ENCODE assay signal across 1 cellular context in the genomic region with DNA sequence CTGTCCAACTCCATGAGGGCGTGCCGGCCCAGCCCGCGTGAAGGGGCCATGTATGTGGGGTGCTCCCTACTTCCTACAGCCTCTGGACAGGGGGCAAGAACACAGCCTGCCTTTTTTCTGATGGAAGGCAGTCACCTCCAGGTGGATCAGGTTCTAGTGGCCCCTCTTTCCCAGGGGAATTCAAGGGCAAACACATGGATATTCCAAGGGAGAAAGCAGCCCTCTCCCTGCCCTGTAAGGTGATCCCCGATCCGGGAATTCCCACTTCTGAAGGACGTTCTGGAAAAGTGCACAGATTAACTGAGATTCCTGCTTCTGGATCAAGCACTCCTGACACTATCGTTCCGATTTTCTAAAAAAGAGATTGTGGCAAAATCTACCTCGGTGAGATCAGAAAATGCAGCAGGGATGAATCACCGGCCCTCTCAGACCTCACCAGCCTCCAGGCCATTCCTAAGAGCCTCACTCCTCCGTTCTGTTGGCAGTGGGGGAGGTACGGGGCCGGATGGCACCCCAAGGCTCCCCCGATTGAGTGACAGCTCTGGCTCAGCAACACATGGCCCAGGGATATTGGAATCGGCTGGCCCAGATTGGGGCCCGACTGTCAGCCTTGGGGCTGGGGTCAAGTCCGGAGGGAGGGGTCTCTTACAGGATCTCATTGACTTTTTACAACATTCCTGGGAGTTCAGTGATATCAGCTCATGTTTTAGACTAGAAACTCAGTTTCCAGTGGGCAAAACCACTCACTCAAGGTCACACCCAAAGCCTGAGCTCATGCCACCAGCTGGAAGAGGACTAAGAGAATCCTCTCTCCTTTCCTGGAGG.
TF ChIP-seq lines count a peak whose summit lies in the region.

No MANE protein-coding gene starts in this region.

TF ChIP-seq in HepG2, 621 proteins besides CTCF, POLR2A, EP300 and RAD21 (continued from another document and continues in another):
- TF ChIP-seq, protein P1, sequence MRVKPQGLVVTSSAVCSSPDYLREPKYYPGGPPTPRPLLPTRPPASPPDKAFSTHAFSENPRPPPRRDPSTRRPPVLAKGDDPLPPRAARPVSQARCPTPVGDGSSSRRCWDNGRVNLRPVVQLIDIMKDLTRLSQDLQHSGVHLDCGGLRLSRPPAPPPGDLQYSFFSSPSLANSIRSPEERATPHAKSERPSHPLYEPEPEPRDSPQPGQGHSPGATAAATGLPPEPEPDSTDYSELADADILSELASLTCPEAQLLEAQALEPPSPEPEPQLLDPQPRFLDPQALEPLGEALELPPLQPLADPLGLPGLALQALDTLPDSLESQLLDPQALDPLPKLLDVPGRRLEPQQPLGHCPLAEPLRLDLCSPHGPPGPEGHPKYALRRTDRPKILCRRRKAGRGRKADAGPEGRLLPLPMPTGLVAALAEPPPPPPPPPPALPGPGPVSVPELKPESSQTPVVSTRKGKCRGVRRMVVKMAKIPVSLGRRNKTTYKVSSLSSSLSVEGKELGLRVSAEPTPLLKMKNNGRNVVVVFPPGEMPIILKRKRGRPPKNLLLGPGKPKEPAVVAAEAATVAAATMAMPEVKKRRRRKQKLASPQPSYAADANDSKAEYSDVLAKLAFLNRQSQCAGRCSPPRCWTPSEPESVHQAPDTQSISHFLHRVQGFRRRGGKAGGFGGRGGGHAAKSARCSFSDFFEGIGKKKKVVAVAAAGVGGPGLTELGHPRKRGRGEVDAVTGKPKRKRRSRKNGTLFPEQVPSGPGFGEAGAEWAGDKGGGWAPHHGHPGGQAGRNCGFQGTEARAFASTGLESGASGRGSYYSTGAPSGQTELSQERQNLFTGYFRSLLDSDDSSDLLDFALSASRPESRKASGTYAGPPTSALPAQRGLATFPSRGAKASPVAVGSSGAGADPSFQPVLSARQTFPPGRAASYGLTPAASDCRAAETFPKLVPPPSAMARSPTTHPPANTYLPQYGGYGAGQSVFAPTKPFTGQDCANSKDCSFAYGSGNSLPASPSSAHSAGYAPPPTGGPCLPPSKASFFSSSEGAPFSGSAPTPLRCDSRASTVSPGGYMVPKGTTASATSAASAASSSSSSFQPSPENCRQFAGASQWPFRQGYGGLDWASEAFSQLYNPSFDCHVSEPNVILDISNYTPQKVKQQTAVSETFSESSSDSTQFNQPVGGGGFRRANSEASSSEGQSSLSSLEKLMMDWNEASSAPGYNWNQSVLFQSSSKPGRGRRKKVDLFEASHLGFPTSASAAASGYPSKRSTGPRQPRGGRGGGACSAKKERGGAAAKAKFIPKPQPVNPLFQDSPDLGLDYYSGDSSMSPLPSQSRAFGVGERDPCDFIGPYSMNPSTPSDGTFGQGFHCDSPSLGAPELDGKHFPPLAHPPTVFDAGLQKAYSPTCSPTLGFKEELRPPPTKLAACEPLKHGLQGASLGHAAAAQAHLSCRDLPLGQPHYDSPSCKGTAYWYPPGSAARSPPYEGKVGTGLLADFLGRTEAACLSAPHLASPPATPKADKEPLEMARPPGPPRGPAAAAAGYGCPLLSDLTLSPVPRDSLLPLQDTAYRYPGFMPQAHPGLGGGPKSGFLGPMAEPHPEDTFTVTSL (CRISPR knock-in tag; IDR thresholded peaks at IDR 0.05; ENCODE audit: borderline replicate concordance), result no peak
- 0 out of 2 replicates have a peak, but pooled peaks have one; percentile 31 for TF ChIP-seq NFATC3 (CRISPR knock-in tag; IDR thresholded peaks at IDR 0.05)
- TF ChIP-seq POGZ (CRISPR knock-in tag; IDR thresholded peaks at IDR 0.05), result no peak
- TF ChIP-seq AGO1 (IDR thresholded peaks at IDR 0.05; ENCODE audit: low read depth, low read length, poor library complexity, severe bottlenecking), result no peak
- TF ChIP-seq, protein P2, sequence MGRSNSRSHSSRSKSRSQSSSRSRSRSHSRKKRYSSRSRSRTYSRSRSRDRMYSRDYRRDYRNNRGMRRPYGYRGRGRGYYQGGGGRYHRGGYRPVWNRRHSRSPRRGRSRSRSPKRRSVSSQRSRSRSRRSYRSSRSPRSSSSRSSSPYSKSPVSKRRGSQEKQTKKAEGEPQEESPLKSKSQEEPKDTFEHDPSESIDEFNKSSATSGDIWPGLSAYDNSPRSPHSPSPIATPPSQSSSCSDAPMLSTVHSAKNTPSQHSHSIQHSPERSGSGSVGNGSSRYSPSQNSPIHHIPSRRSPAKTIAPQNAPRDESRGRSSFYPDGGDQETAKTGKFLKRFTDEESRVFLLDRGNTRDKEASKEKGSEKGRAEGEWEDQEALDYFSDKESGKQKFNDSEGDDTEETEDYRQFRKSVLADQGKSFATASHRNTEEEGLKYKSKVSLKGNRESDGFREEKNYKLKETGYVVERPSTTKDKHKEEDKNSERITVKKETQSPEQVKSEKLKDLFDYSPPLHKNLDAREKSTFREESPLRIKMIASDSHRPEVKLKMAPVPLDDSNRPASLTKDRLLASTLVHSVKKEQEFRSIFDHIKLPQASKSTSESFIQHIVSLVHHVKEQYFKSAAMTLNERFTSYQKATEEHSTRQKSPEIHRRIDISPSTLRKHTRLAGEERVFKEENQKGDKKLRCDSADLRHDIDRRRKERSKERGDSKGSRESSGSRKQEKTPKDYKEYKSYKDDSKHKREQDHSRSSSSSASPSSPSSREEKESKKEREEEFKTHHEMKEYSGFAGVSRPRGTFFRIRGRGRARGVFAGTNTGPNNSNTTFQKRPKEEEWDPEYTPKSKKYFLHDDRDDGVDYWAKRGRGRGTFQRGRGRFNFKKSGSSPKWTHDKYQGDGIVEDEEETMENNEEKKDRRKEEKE (IDR thresholded peaks at IDR 0.05), result no peak
- TF ChIP-seq JDP2 (CRISPR knock-in tag; IDR thresholded peaks at IDR 0.05; ENCODE audit: borderline replicate concordance), result no peak
- TF ChIP-seq NCOA1 (CRISPR knock-in tag; IDR thresholded peaks at IDR 0.05), result peak; percentile 60; the same call in 1 of the 2 replicates
- no peak for TF ChIP-seq TMF1 (CRISPR knock-in tag; IDR thresholded peaks at IDR 0.05; ENCODE audit: low read depth)
- TF ChIP-seq, protein P3, sequence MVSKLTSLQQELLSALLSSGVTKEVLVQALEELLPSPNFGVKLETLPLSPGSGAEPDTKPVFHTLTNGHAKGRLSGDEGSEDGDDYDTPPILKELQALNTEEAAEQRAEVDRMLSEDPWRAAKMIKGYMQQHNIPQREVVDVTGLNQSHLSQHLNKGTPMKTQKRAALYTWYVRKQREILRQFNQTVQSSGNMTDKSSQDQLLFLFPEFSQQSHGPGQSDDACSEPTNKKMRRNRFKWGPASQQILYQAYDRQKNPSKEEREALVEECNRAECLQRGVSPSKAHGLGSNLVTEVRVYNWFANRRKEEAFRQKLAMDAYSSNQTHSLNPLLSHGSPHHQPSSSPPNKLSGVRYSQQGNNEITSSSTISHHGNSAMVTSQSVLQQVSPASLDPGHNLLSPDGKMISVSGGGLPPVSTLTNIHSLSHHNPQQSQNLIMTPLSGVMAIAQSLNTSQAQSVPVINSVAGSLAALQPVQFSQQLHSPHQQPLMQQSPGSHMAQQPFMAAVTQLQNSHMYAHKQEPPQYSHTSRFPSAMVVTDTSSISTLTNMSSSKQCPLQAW (CRISPR knock-in tag; IDR thresholded peaks at IDR 0.05), result 0 out of 2 replicates have a peak, but pooled peaks have one; percentile 19
- TF ChIP-seq, protein P4, sequence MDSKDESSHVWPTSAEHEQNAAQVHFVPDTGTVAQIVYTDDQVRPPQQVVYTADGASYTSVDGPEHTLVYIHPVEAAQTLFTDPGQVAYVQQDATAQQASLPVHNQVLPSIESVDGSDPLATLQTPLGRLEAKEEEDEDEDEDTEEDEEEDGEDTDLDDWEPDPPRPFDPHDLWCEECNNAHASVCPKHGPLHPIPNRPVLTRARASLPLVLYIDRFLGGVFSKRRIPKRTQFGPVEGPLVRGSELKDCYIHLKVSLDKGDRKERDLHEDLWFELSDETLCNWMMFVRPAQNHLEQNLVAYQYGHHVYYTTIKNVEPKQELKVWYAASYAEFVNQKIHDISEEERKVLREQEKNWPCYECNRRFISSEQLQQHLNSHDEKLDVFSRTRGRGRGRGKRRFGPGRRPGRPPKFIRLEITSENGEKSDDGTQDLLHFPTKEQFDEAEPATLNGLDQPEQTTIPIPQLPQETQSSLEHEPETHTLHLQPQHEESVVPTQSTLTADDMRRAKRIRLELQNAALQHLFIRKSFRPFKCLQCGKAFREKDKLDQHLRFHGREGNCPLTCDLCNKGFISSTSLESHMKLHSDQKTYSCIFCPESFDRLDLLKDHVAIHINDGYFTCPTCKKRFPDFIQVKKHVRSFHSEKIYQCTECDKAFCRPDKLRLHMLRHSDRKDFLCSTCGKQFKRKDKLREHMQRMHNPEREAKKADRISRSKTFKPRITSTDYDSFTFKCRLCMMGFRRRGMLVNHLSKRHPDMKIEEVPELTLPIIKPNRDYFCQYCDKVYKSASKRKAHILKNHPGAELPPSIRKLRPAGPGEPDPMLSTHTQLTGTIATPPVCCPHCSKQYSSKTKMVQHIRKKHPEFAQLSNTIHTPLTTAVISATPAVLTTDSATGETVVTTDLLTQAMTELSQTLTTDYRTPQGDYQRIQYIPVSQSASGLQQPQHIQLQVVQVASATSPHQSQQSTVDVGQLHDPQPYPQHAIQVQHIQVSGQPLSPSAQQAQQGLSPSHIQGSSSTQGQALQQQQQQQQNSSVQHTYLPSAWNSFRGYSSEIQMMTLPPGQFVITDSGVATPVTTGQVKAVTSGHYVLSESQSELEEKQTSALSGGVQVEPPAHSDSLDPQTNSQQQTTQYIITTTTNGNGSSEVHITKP (CRISPR knock-in tag; IDR thresholded peaks at IDR 0.05; ENCODE audit: low read depth), result no peak; the same call in 1 of the 2 replicates
- TF ChIP-seq ZNF530 (CRISPR knock-in tag; IDR thresholded peaks at IDR 0.05; ENCODE audit: low read depth), result no peak
- TF ChIP-seq, protein P5, sequence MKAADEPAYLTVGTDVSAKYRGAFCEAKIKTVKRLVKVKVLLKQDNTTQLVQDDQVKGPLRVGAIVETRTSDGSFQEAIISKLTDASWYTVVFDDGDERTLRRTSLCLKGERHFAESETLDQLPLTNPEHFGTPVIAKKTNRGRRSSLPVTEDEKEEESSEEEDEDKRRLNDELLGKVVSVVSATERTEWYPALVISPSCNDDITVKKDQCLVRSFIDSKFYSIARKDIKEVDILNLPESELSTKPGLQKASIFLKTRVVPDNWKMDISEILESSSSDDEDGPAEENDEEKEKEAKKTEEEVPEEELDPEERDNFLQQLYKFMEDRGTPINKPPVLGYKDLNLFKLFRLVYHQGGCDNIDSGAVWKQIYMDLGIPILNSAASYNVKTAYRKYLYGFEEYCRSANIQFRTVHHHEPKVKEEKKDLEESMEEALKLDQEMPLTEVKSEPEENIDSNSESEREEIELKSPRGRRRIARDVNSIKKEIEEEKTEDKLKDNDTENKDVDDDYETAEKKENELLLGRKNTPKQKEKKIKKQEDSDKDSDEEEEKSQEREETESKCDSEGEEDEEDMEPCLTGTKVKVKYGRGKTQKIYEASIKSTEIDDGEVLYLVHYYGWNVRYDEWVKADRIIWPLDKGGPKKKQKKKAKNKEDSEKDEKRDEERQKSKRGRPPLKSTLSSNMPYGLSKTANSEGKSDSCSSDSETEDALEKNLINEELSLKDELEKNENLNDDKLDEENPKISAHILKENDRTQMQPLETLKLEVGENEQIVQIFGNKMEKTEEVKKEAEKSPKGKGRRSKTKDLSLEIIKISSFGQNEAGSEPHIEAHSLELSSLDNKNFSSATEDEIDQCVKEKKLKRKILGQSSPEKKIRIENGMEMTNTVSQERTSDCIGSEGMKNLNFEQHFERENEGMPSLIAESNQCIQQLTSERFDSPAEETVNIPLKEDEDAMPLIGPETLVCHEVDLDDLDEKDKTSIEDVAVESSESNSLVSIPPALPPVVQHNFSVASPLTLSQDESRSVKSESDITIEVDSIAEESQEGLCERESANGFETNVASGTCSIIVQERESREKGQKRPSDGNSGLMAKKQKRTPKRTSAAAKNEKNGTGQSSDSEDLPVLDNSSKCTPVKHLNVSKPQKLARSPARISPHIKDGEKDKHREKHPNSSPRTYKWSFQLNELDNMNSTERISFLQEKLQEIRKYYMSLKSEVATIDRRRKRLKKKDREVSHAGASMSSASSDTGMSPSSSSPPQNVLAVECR (CRISPR knock-in tag; IDR thresholded peaks at IDR 0.05; ENCODE audit: borderline replicate concordance), result 0 out of 2 replicates have a peak, but pooled peaks have one; percentile 1
- peak; percentile 49; the same call in 1 of the 2 replicates for TF ChIP-seq ZNF564 (CRISPR knock-in tag; IDR thresholded peaks at IDR 0.05)
- TF ChIP-seq, protein P6, sequence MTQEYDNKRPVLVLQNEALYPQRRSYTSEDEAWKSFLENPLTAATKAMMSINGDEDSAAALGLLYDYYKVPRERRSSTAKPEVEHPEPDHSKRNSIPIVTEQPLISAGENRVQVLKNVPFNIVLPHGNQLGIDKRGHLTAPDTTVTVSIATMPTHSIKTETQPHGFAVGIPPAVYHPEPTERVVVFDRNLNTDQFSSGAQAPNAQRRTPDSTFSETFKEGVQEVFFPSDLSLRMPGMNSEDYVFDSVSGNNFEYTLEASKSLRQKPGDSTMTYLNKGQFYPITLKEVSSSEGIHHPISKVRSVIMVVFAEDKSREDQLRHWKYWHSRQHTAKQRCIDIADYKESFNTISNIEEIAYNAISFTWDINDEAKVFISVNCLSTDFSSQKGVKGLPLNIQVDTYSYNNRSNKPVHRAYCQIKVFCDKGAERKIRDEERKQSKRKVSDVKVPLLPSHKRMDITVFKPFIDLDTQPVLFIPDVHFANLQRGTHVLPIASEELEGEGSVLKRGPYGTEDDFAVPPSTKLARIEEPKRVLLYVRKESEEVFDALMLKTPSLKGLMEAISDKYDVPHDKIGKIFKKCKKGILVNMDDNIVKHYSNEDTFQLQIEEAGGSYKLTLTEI (CRISPR knock-in tag; conservative IDR thresholded peaks at IDR 0.05), result no peak
- no peak for TF ChIP-seq SALL2 (CRISPR knock-in tag; IDR thresholded peaks at IDR 0.05)
- no peak for TF ChIP-seq ZNF44 (CRISPR knock-in tag; IDR thresholded peaks at IDR 0.05)
- no peak for TF ChIP-seq MAFK (conservative IDR thresholded peaks at IDR 0.05 in 1 of 2, IDR thresholded peaks at IDR 0.05 in 1 of 2; ENCODE audit: low read length in 2 of 2)
- TF ChIP-seq MTA1 (CRISPR knock-in tag; IDR thresholded peaks at IDR 0.05; ENCODE audit: borderline replicate concordance), result no peak
- TF ChIP-seq, protein P7, sequence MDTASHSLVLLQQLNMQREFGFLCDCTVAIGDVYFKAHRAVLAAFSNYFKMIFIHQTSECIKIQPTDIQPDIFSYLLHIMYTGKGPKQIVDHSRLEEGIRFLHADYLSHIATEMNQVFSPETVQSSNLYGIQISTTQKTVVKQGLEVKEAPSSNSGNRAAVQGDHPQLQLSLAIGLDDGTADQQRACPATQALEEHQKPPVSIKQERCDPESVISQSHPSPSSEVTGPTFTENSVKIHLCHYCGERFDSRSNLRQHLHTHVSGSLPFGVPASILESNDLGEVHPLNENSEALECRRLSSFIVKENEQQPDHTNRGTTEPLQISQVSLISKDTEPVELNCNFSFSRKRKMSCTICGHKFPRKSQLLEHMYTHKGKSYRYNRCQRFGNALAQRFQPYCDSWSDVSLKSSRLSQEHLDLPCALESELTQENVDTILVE (CRISPR knock-in tag; IDR thresholded peaks at IDR 0.05), result no peak
- no peak for TF ChIP-seq EED (CRISPR knock-in tag; IDR thresholded peaks at IDR 0.05)
- TF ChIP-seq ZNF230 (CRISPR knock-in tag; IDR thresholded peaks at IDR 0.05), result no peak
- TF ChIP-seq, protein P8, sequence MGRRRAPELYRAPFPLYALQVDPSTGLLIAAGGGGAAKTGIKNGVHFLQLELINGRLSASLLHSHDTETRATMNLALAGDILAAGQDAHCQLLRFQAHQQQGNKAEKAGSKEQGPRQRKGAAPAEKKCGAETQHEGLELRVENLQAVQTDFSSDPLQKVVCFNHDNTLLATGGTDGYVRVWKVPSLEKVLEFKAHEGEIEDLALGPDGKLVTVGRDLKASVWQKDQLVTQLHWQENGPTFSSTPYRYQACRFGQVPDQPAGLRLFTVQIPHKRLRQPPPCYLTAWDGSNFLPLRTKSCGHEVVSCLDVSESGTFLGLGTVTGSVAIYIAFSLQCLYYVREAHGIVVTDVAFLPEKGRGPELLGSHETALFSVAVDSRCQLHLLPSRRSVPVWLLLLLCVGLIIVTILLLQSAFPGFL (CRISPR knock-in tag; IDR thresholded peaks at IDR 0.05), result no peak
